1 cellular context compared by ENCODE assay signal in the genomic region with DNA sequence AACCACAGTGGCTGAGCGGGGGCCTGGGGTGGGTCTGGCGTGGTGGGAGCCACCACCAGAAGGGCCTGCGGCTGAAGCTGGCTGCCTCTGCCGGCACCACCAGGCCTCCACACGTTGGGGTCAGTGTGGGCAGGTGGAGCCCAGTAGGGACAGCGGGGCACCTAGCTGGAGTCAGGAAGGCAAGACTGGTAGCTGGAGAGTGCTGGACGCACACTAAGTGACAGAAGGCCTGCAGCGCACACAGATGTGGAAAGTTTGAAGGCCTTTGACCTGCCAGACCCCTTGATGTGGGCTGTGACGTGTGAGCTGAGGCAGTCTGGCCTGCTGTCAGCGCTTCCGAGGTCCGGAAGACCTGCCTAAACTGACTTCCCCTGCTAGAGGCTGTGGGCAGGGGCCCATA.
TF ChIP-seq lines count a peak whose summit lies in the region.

No MANE protein-coding gene starts in this region.

TF ChIP-seq in A549, 52 proteins besides CTCF, POLR2A, EP300 and RAD21 (continued from another document):
- TF ChIP-seq FOSB (CRISPR knock-in tag; IDR thresholded peaks at IDR 0.05) (no peak), HEYL (CRISPR knock-in tag; IDR thresholded peaks at IDR 0.05) (no peak), EHMT2 (IDR thresholded peaks at IDR 0.05; ENCODE audit: low read depth) (no peak), RARB (CRISPR knock-in tag; IDR thresholded peaks at IDR 0.05) (no peak), JUNB (IDR thresholded peaks at IDR 0.05) (no peak)
- TF ChIP-seq, protein P1, sequence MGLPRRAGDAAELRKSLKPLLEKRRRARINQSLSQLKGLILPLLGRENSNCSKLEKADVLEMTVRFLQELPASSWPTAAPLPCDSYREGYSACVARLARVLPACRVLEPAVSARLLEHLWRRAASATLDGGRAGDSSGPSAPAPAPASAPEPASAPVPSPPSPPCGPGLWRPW (IDR thresholded peaks at IDR 0.05) = no peak
